8 cellular contexts compared by ENCODE assay signal in genomic region chr15:25850154-25851111, GRCh38.
A peak's percentile ranks its signal among the peaks of the same experiment; 100 is the strongest.
DNase-seq lines count a peak whose midpoint lies in the region; ATAC-seq and TF ChIP-seq lines count a peak whose summit lies in the region.

No MANE protein-coding gene starts in this region.

- no peak for TF ChIP-seq CTCF in WERI-Rb-1 (IDR thresholded peaks at IDR 0.05; ENCODE audit: low read depth, low read length)

- no peaks in the 10 kb centered on the region for H3K36me3 ChIP-seq in WERI-Rb-1

- H3K27ac ChIP-seq in angular gyrus (ENCODE audit: low read depth, low read length) (peak overlapping the region; percentile 46), WERI-Rb-1 (no peak overlapping the region)

- H3K4me3 ChIP-seq in iPS-18c (ENCODE audit: insufficient read depth, low read depth, low read length), result peak overlapping the region; percentile 37
- H3K4me3 ChIP-seq in WERI-Rb-1 (ENCODE audit: low read depth, low read length), result no peak overlapping the region

- no peaks in the 10 kb centered on the region for H3K27me3 ChIP-seq in WERI-Rb-1 (ENCODE audit: insufficient read depth, low read depth, severe bottlenecking)

- DNase-seq in SKM-1 (lab: John Stamatoyannopoulos, UW; ENCODE audit: unreplicated experiment) (peak; percentile 83), WERI-Rb-1 (no peak), globus pallidus (ENCODE audit: low spot score) (no peak)
- DNase-seq in stimulated activated CD4-positive, alpha-beta T cell treated with anti-CD3 and anti-CD28 coated beads, Interleukin-12 subunit alpha, Interleukin-12 subunit beta, amount 100 ng/mL, for 4 hours, result peak; percentile 64

- H3K9me3 ChIP-seq in iPS-18c (ENCODE audit: control insufficient read depth, insufficient read depth, low read length) (no peaks in the 10 kb centered on the region), WERI-Rb-1 (ENCODE audit: severe bottlenecking) (no peaks in the 10 kb centered on the region)

- ATAC-seq in GM18519 (IDR thresholded peaks at IDR 0.05; ENCODE audit: low FRiP score, unreplicated experiment) (peak; percentile 55), HG03045 (IDR thresholded peaks at IDR 0.05; ENCODE audit: unreplicated experiment) (peak; percentile 76)

Comparison
In these comparisons a context has a peak if more than half of its experiments do, and no peak if none do; other contexts are left out.
1. DNase-seq: peak in SKM-1 (single experiment) and stimulated activated CD4-positive, alpha-beta T cell treated with anti-CD3 and anti-CD28 coated beads, Interleukin-12 subunit alpha, Interleukin-12 subunit beta, amount 100 ng/mL, for 4 hours (single experiment); none in WERI-Rb-1 (single experiment) and globus pallidus (single experiment).